Comparison of ENCODE assay signal across 10 cellular contexts in the genomic region with DNA sequence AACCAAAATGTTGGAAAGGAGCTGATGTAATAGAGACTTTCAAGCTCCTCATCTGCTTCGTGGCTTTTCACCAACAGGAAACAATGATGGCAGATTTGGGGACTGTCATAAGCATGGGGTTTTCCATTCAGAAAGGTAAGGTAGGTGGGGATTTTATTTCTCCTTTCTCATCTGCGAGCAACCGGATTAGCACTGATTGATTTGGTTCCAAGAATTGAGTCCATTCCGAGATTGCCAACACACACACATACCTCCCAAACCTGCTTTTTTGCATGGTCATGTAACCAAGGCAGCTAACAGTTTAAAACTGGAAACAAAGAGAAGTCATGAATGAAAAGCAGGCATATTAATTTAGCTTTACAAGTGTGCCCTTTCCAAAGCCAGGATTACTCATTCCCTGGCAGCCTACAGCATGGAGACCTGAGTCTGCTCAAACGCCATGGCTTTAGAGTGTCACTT.
DNase-seq lines count a peak whose midpoint lies in the region; ATAC-seq and TF ChIP-seq lines count a peak whose summit lies in the region.
"Had no signal": no experiment of that assay in that cellular context is flagged by ENCODE, and none has a peak within 500 bp of the region (broad histone marks: within the 10 kb centered on the region; RNA-seq: fewer than 3 reads in every experiment).

No MANE protein-coding gene starts in this region.

- no peak for ATAC-seq in GM19455 (IDR thresholded peaks at IDR 0.05; ENCODE audit: unreplicated experiment)
- ATAC-seq in GM21447 (IDR thresholded peaks at IDR 0.05; ENCODE audit: unreplicated experiment) = no peak
- no peak for ATAC-seq in HG02623 (IDR thresholded peaks at IDR 0.05; ENCODE audit: unreplicated experiment)

- TF ChIP-seq CTCF in GM12865 (IDR thresholded peaks at IDR 0.05; ENCODE audit: insufficient read depth, low read depth, low read length, missing control alignments) (no peak), epithelial cell of esophagus (IDR thresholded peaks at IDR 0.05; ENCODE audit: insufficient read depth, low read depth, low read length, missing control alignments) (no peak)

- DNase-seq in GM12865 (ENCODE audit: low read depth) = peak; percentile 67
- DNase-seq in LHCN-M2 (ENCODE audit: low read depth) = peak; percentile 18
- DNase-seq in epithelial cell of esophagus (ENCODE audit: low read depth) = peak; percentile 57
- DNase-seq in renal cortical epithelial cell (ENCODE audit: low read depth) = peak; percentile 86
- DNase-seq in T-helper 2 cell = no peak
- DNase-seq: effector CD8-positive, alpha-beta T cell had no signal

- H3K4me3 ChIP-seq in GM12865 (ENCODE audit: low read depth, low read length) (no peak overlapping the region), epithelial cell of esophagus (ENCODE audit: low read length) (no peak overlapping the region)
- H3K4me3 ChIP-seq: SJCRH30 had no signal

Comparison
In these comparisons a context has a peak if more than half of its experiments do, and no peak if none do; other contexts are left out.
1. DNase-seq: peak in GM12865 (single experiment), LHCN-M2 (single experiment), epithelial cell of esophagus (single experiment) and renal cortical epithelial cell (single experiment); none in T-helper 2 cell (0 of 5).